Comparison of ENCODE assay signal across 16 cellular contexts in the genomic region with DNA sequence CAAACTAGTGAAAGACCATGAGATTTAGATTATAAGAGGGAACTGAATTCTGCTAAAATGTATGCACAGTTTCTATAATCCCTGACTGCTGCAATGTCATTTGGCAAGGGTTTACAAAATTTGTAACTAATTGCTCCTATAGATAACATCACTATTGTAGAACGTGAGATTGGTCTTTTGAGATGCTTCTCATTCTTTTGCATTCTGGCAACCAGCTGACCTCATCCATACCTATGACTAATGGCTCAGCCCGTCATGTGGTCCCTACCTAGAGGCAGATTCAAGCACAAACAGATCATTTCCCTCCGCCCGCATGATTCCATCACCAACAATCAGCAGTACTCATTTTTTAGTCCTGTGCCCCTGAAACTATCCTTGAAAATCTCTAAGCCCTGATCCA. TPM values are rescaled to one million over a fixed set of nuclear protein-coding genes. Genes with fewer than 3 reads are reported as not detected.
DNase-seq lines count a peak whose midpoint lies in the region; ATAC-seq, FAIRE-seq and TF ChIP-seq lines count a peak whose summit lies in the region.
"Not testable (repeated sequence)": the region's sequence is repeated elsewhere in the genome, so short reads cannot be mapped to it uniquely, and the experiment has no call there.
"Had no signal": no experiment of that assay in that cellular context is flagged by ENCODE, and none has a peak within 500 bp of the region (broad histone marks: within the 10 kb centered on the region; RNA-seq: fewer than 3 reads in every experiment).

No MANE protein-coding gene starts in this region.

- H3K27ac ChIP-seq in RWPE2 (ENCODE audit: poor library complexity, severe bottlenecking) (peak overlapping the region; percentile 89), epithelial cell of prostate (peak overlapping the region; percentile 89)

- FAIRE-seq in G401.6 (lab: Jason Lieb, UNC) = peak; percentile 100

- ATAC-seq in RWPE2 (ENCODE audit: low read depth) = not testable (repeated sequence)

- not testable (repeated sequence) for H3K36me3 ChIP-seq in RWPE2 (ENCODE audit: low read depth)

- not testable (repeated sequence) for H3K4me3 ChIP-seq in RWPE2 (ENCODE audit: severe bottlenecking)

- H3K4me1 ChIP-seq in RWPE2 (ENCODE audit: insufficient read depth, poor library complexity, severe bottlenecking) = peaks cover 19% of the 10 kb centered on the region

- not testable (repeated sequence) for H3K27me3 ChIP-seq in RWPE2 (ENCODE audit: insufficient read depth, poor library complexity, severe bottlenecking)

- DNase-seq in AG08396 (ENCODE audit: low spot score) (peak; percentile 4), HS-5 (ENCODE audit: low read depth) (peak; percentile 80), RWPE2 (ENCODE audit: low spot score) (peak; percentile 77), amniotic stem cell (lab: John Stamatoyannopoulos, UW) (peak; percentile 69), epithelial cell of prostate (ENCODE audit: low read depth, low spot score) (peak; percentile 89), hepatic stellate cell (ENCODE audit: low spot score) (peak; percentile 8), renal cortical epithelial cell (ENCODE audit: low read depth) (peak; percentile 74)

- not testable (repeated sequence) for H3K9me3 ChIP-seq in RWPE2 (ENCODE audit: severe bottlenecking)

- TF ChIP-seq CTCF in RWPE2 (IDR thresholded peaks at IDR 0.05; ENCODE audit: poor library complexity, severe bottlenecking) = not testable (repeated sequence)

RNA-seq across cellular contexts. Expression of a gene that starts 4.2 kb away (rescaled TPM):
- total RNA-seq in renal cortical epithelial cell = not detected in 2 replicates
- total RNA-seq: activated T-helper 1 cell treated with anti-CD3 and anti-CD28 coated beads, Interleukin-12 subunit alpha, Interleukin-12 subunit beta, Interleukin-2, Interleukin-4 antibody, amounts not matched to agents 30 ng/mL and 10 ng/mL and 1 ng/mL, durations not matched to agents 14 hours and 24 hours and 36 hours; body of pancreas; frontal cortex; lower lobe of right lung; OCI-LY7; pulmonary artery endothelial cell; T-helper 2 cell treated with Interferon-gamma antibody and Interleukin-4, amounts not matched to agents 100 ng/mL and 5 ng/mL, for 36 hours; testis had no signal

Comparison
In these comparisons a context has a peak if more than half of its experiments do, and no peak if none do; other contexts are left out.
1. DNase-seq: peak in every context shown above with its lines; median percentile 89 in epithelial cell of prostate; 80 in HS-5; 77 in RWPE2; 74 in renal cortical epithelial cell; 69 in amniotic stem cell; 8 in hepatic stellate cell; 4 in AG08396.